ENCODE assay signal across 9 cellular contexts in genomic region chr9:127448112-127448805, GRCh38. TPM values are rescaled to one million over a fixed set of nuclear protein-coding genes. Genes with fewer than 3 reads are reported as not detected.
DNase-seq lines count a peak whose midpoint lies in the region; ATAC-seq and TF ChIP-seq lines count a peak whose summit lies in the region.
"Had no signal": no experiment of that assay in that cellular context is flagged by ENCODE, and none has a peak within 500 bp of the region (broad histone marks: within the 10 kb centered on the region; RNA-seq: fewer than 3 reads in every experiment).

No MANE protein-coding gene starts in this region.

- peaks cover 12 to 55% (median 27%) of the 10 kb centered on the region in 11 experiments; a peak in 21 of 22 replicates for H3K9me3 ChIP-seq in BLaER1 treated with 17β-estradiol and CSF1 and Interleukin-3, amounts not matched to agents 10 nM and 100 nM (replicated peaks in 1 of 11)
- H3K9me3 ChIP-seq: Peyer's patch had no signal

- no peak for DNase-seq in HFF-Myc (ENCODE audit: extremely low read depth, low read depth)
- no peak for DNase-seq in kidney epithelial cell (ENCODE audit: low read depth)
- no peak for DNase-seq in left colon
- DNase-seq in SHP77 treated with DMSO at 0.1 percent for 48 hours (lab: John Stamatoyannopoulos, UW), result no peak
- no peak for DNase-seq in SIG-M5 treated with dmso at 0.1 percent for 504 hours (lab: John Stamatoyannopoulos, UW; ENCODE audit: unreplicated experiment)

- no peaks in the 10 kb centered on the region for H3K27me3 ChIP-seq in BLaER1 treated with 17β-estradiol and CSF1 and Interleukin-3, amounts not matched to agents 10 nM and 100 nM
- H3K27me3 ChIP-seq in kidney epithelial cell (ENCODE audit: control insufficient read depth, insufficient read depth, low read length), result no peaks in the 10 kb centered on the region
- H3K27me3 ChIP-seq: Peyer's patch had no signal

- no peak for TF ChIP-seq CTCF in HFF-Myc (IDR thresholded peaks at IDR 0.05; ENCODE audit: low read depth, low read length, missing control alignments)
- no peak for TF ChIP-seq CTCF in kidney epithelial cell (IDR thresholded peaks at IDR 0.05; ENCODE audit: insufficient read depth, low read length, poor library complexity, severe bottlenecking)

- peaks cover 68 to 76% (median 71%) of the 10 kb centered on the region in 11 experiments for H3K36me3 ChIP-seq in BLaER1 treated with 17β-estradiol and CSF1 and Interleukin-3, amounts not matched to agents 10 nM and 100 nM
- peaks cover 12% of the 10 kb centered on the region for H3K36me3 ChIP-seq in kidney epithelial cell (ENCODE audit: control insufficient read depth, insufficient read depth, low read length)

- peak overlapping the region; percentile 94 to 100 (median 98); a peak in 20 of 22 replicates for H3K9ac ChIP-seq in BLaER1 treated with 17β-estradiol and CSF1 and Interleukin-3, amounts not matched to agents 10 nM and 100 nM

- intact Hi-C loops in left colon (cut with DNase I, micrococcal nuclease), result no loop called here

- peak overlapping the region; percentile 91 to 100 (median 97) for H3K4me2 ChIP-seq in BLaER1 treated with 17β-estradiol and CSF1 and Interleukin-3, amounts not matched to agents 10 nM and 100 nM

- no peaks in the 10 kb centered on the region for H3K27me3 Mint-ChIP-seq in activated naive CD8-positive, alpha-beta T cell

- peak overlapping the region; percentile 87 to 100 (median 96); a peak in 19 of 20 replicates for H3K4me3 ChIP-seq in BLaER1 treated with 17β-estradiol and CSF1 and Interleukin-3, amounts not matched to agents 10 nM and 100 nM
- H3K4me3 ChIP-seq in HFF-Myc (replicated peaks; ENCODE audit: low read depth, low read length) (peak overlapping the region; percentile 100), kidney epithelial cell (ENCODE audit: low read depth, low read length) (peak overlapping the region; percentile 95)

- peak overlapping the region; percentile 96 for H3K4me3 Mint-ChIP-seq in activated naive CD8-positive, alpha-beta T cell

- H3K4me1 ChIP-seq in BLaER1 treated with 17β-estradiol and CSF1 and Interleukin-3, amounts not matched to agents 10 nM and 100 nM, result peaks cover 31 to 67% (median 56%) of the 10 kb centered on the region in 10 experiments

- H3K4me1 Mint-ChIP-seq in activated naive CD8-positive, alpha-beta T cell (ENCODE audit: low read depth), result peaks cover 40% of the 10 kb centered on the region

- no peaks in the 10 kb centered on the region for H3K9me3 Mint-ChIP-seq in activated naive CD8-positive, alpha-beta T cell (ENCODE audit: low read depth)

- H4K20me1 ChIP-seq in BLaER1 treated with 17β-estradiol and CSF1 and Interleukin-3, amounts not matched to agents 10 nM and 100 nM, result peaks cover 51 to 78% (median 73%) of the 10 kb centered on the region in 11 experiments

- ATAC-seq in HG02970 (IDR thresholded peaks at IDR 0.05; ENCODE audit: low FRiP score, unreplicated experiment) (no peak), left colon (no peak)

- H3K27ac Mint-ChIP-seq in activated naive CD8-positive, alpha-beta T cell, result peak overlapping the region; percentile 97

- peaks cover 36% of the 10 kb centered on the region for H3K36me3 Mint-ChIP-seq in activated naive CD8-positive, alpha-beta T cell

- peak overlapping the region in 4 of 11 experiments; percentile 5 to 99 (median 98); a peak in 5 of 22 replicates for H3K27ac ChIP-seq in BLaER1 treated with 17β-estradiol and CSF1 and Interleukin-3, amounts not matched to agents 10 nM and 100 nM

RNA-seq across cellular contexts. Expression of gene RPL12, which starts 2.9 kb away (rescaled TPM):
- total RNA-seq in kidney epithelial cell (4,686 and 4,885 TPM in 2 replicates), left colon (100 to 1,000 TPM; 837 to 857 TPM)

RNA-seq across cellular contexts. Expression of gene LRSAM1, which starts 3.1 kb away (rescaled TPM):
- total RNA-seq in kidney epithelial cell (26.6 and 30.1 TPM in 2 replicates), left colon (10 to 100 TPM; 13.9 to 20.6 TPM)

RNA-seq across cellular contexts. Expression of gene ZNF79, which starts 24.1 kb away (rescaled TPM):
- total RNA-seq in kidney epithelial cell (5.1 and 5.7 TPM in 2 replicates), left colon (1 to 10 TPM; 5.5 to 6.8 TPM)

RNA-seq across cellular contexts. Expression of gene SLC2A8, which starts 51.3 kb away (rescaled TPM):
- 27.5 and 28.8 TPM in 2 replicates for total RNA-seq in kidney epithelial cell
- total RNA-seq in left colon, result 10 to 100 TPM; 18.1 to 28.6 TPM
